Comparison of ENCODE assay signal across 24 cellular contexts in genomic region chr19:42079276-42079669, GRCh38. TPM values are rescaled to one million over a fixed set of nuclear protein-coding genes. Genes with fewer than 3 reads are reported as not detected.
DNase-seq lines count a peak whose midpoint lies in the region; ATAC-seq and TF ChIP-seq lines count a peak whose summit lies in the region.
"Had no signal": no experiment of that assay in that cellular context is flagged by ENCODE, and none has a peak within 500 bp of the region (broad histone marks: within the 10 kb centered on the region; RNA-seq: fewer than 3 reads in every experiment).

No MANE protein-coding gene starts in this region.

- no peak overlapping the region for H3K4me3 Mint-ChIP-seq in MCF 10A (ENCODE audit: unreplicated experiment)
- no peak overlapping the region for H3K4me3 Mint-ChIP-seq in stimulated activated effector memory CD8-positive, alpha-beta T cell treated with anti-CD3 and anti-CD28 coated beads, Interleukin-12 subunit alpha, Interleukin-12 subunit beta, amount 100 ng/mL, for 72 hours
- H3K4me3 Mint-ChIP-seq: CD4-positive, alpha-beta T cell had no signal

- peaks cover 56% of the 10 kb centered on the region for H3K36me3 Mint-ChIP-seq in MCF 10A (ENCODE audit: insufficient read depth, unreplicated experiment)
- peaks cover 80% of the 10 kb centered on the region for H3K36me3 Mint-ChIP-seq in stimulated activated effector memory CD8-positive, alpha-beta T cell treated with anti-CD3 and anti-CD28 coated beads, Interleukin-12 subunit alpha, Interleukin-12 subunit beta, amount 100 ng/mL, for 72 hours

- H3K36me3 ChIP-seq in breast epithelium, result peaks cover 27% of the 10 kb centered on the region

- H3K4me1 ChIP-seq in breast epithelium, result peaks cover 6 to 8% of the 10 kb centered on the region in 2 donors
- H3K4me1 ChIP-seq: BE2C had no signal

- no peaks in the 10 kb centered on the region for H3K27me3 ChIP-seq in breast epithelium
- H3K27me3 ChIP-seq: BE2C, MG63 had no signal

- TF ChIP-seq POLR2A in breast epithelium (IDR thresholded peaks at IDR 0.05), result no peak

- no peaks in the 10 kb centered on the region for H3K9me3 ChIP-seq in breast epithelium
- H3K9me3 ChIP-seq: BE2C, Caco-2, MG63 had no signal

- POLR2A ChIA-PET in MCF 10A (lab: Yijun Ruan, JAX) (interaction anchor here (0.6 kb wide), 1 partner anchor 455 kb away, joined by 3 read pairs; no protein-coding TSS in a partner anchor), RWPE1 (lab: Yijun Ruan, JAX; ENCODE audit: low non-redundant PET) (interaction anchor here (0.6 kb wide), 1 partner anchor 1112 kb away, joined by 3 read pairs; no protein-coding TSS in a partner anchor)

- intact Hi-C loops in MCF 10A (cut with micrococcal nuclease), result no loop called here
- intact Hi-C loops in breast epithelium (cut with DNase I; ENCODE audit: low total_unique reads), result loop anchor here (5.0 kb wide), 1 partner anchor 1583 kb away; no protein-coding TSS in a partner anchor

- DNase-seq in MCF 10A (ENCODE audit: unreplicated experiment) (no peak), breast epithelium (ENCODE audit: low spot score in 2 of 2) (no peak), RWPE1 (ENCODE audit: low spot score) (no peak), epithelial cell of esophagus (ENCODE audit: low read depth) (peak; percentile 22), mesenteric fat pad (ENCODE audit: low spot score) (no peak), CD1c-positive myeloid dendritic cell (ENCODE audit: extremely low spot score) (no peak), DMS153 (lab: John Stamatoyannopoulos, UW) (no peak)
- no peak for DNase-seq in stimulated activated effector memory CD8-positive, alpha-beta T cell treated with anti-CD3 and anti-CD28 coated beads, Interleukin-12 subunit alpha, Interleukin-12 subunit beta, amount 100 ng/mL, for 72 hours (ENCODE audit: low spot score in 2 of 2)
- DNase-seq: BE2C; Caco-2; CD4-positive, alpha-beta T cell; DMS 273 treated with DMSO at 0.1 percent for 48 hours; DND-41; HCEC 1CT; Kasumi-1; MG63; NCI-H1417; NCI-H1694 treated with DMSO at 0.1 percent for 48 hours; NCI-H2081 treated with DMSO at 0.1 percent for 48 hours; NCI-H2171 treated with DMSO at 0.1 percent for 48 hours; NCI-H524 treated with DMSO at 0.1 percent for 48 hours; NCI-H82 had no signal

- BruUV-seq in MCF 10A (replicated peaks; lab: Mats Ljungman, UMichigan), result no TSS peak

- H3K4me3 ChIP-seq in breast epithelium, result no peak overlapping the region
- no peak overlapping the region for H3K4me3 ChIP-seq in epithelial cell of esophagus (ENCODE audit: low read length)
- H3K4me3 ChIP-seq: GM12878, MG63 had no signal

- no peaks in the 10 kb centered on the region for H3K27me3 Mint-ChIP-seq in MCF 10A (ENCODE audit: insufficient read depth, unreplicated experiment)
- H3K27me3 Mint-ChIP-seq: CD4-positive, alpha-beta T cell had no signal

- H3K27ac ChIP-seq in breast epithelium (no peak overlapping the region), RWPE1 (peak overlapping the region; percentile 49)

- CTCF ChIA-PET in MCF 10A (lab: Yijun Ruan, JAX), result interaction anchor here (0.6 to 1.6 kb wide), 4 partner anchors 29 to 1460 kb away, joined by 3 to 5 read pairs (median 3); no protein-coding TSS in a partner anchor
- CTCF ChIA-PET in RWPE1 (lab: Yijun Ruan, JAX), result interaction anchor here (0.7 to 1.2 kb wide), 2 partner anchors 45 to 326 kb away, joined by 4 to 5 read pairs; no protein-coding TSS in a partner anchor

- no peak for ATAC-seq in stimulated activated effector memory CD8-positive, alpha-beta T cell treated with anti-CD3 and anti-CD28 coated beads, Interleukin-12 subunit alpha, Interleukin-12 subunit beta, amount 100 ng/mL, for 72 hours
- ATAC-seq: GM12878, Panc1 had no signal

- no peaks in the 10 kb centered on the region for H3K9me3 Mint-ChIP-seq in MCF 10A (ENCODE audit: unreplicated experiment)
- H3K9me3 Mint-ChIP-seq in stimulated activated effector memory CD8-positive, alpha-beta T cell treated with anti-CD3 and anti-CD28 coated beads, Interleukin-12 subunit alpha, Interleukin-12 subunit beta, amount 100 ng/mL, for 72 hours, result no peaks in the 10 kb centered on the region
- H3K9me3 Mint-ChIP-seq: CD4-positive, alpha-beta T cell had no signal

- peaks cover 29% of the 10 kb centered on the region for H3K4me1 Mint-ChIP-seq in MCF 10A (ENCODE audit: insufficient read depth, unreplicated experiment)
- peaks cover 54% of the 10 kb centered on the region for H3K4me1 Mint-ChIP-seq in stimulated activated effector memory CD8-positive, alpha-beta T cell treated with anti-CD3 and anti-CD28 coated beads, Interleukin-12 subunit alpha, Interleukin-12 subunit beta, amount 100 ng/mL, for 72 hours

- H3K27ac Mint-ChIP-seq in MCF 10A (ENCODE audit: low read depth, unreplicated experiment), result peak overlapping the region; percentile 79
- peak overlapping the region; percentile 72 for H3K27ac Mint-ChIP-seq in stimulated activated effector memory CD8-positive, alpha-beta T cell treated with anti-CD3 and anti-CD28 coated beads, Interleukin-12 subunit alpha, Interleukin-12 subunit beta, amount 100 ng/mL, for 72 hours
- H3K27ac Mint-ChIP-seq: CD4-positive, alpha-beta T cell had no signal

- TF ChIP-seq CTCF in MCF 10A (IDR thresholded peaks at IDR 0.05; ENCODE audit: unreplicated experiment), result no peak
- TF ChIP-seq CTCF in breast epithelium (IDR thresholded peaks at IDR 0.05), result no peak
- TF ChIP-seq CTCF in RWPE1 (conservative IDR thresholded peaks at IDR 0.05; ENCODE audit: low read depth), result no peak
- TF ChIP-seq CTCF in epithelial cell of esophagus (IDR thresholded peaks at IDR 0.05; ENCODE audit: insufficient read depth, low read depth, low read length, missing control alignments), result no peak

RNA-seq across cellular contexts. Expression of gene ZNF574, which starts 3.3 kb away (rescaled TPM):
- total RNA-seq in MCF 10A (2022) (12.2 and 13.5 TPM in 2 replicates), breast epithelium (10 to 100 TPM; 13.8 to 19.2 (median 15.1) TPM), mesenteric fat pad (8.9 TPM)

RNA-seq across cellular contexts. Expression of gene GRIK5, which starts 9.3 kb away (rescaled TPM):
- total RNA-seq in MCF 10A (2022), result 1.6 and 1.8 TPM in 2 replicates
- total RNA-seq in breast epithelium, result 1 to 10 TPM in 2 of 3 donors, not detected in 1; 1.6 to 1.9 TPM
- total RNA-seq in mesenteric fat pad, result 0.80 TPM

RNA-seq across cellular contexts. Expression of gene POU2F2, which starts 53.0 kb away (rescaled TPM):
- 0.49 and 0.70 TPM in 2 replicates for total RNA-seq in MCF 10A (2022)
- 1 to 10 TPM; 1.2 to 2.9 (median 1.6) TPM for total RNA-seq in breast epithelium
- total RNA-seq in mesenteric fat pad, result 2.7 TPM
